11 cellular contexts compared by ENCODE assay signal in the genomic region with DNA sequence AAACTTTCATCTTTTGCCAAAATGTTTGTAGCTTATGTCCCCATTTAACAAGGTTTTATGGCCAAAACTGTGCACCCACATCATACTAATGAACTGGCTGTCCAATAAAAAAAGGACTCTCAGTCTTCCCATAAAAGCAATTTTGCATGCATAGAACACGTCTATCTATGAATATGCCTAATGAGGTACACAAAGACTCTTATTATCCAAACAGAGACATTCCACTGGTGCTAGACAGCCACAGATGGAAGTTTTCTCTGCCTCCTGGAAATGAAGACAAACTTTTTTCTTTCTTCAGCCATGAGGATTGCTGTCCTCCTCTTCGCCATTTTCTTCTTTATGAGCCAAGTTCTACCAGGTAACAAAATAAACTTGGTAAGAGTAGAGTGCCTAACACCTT. TPM values are rescaled to one million over a fixed set of nuclear protein-coding genes. Genes with fewer than 3 reads are reported as not detected.
"Had no signal": no experiment of that assay in that cellular context is flagged by ENCODE, and none has a peak within 500 bp of the region (broad histone marks: within the 10 kb centered on the region; RNA-seq: fewer than 3 reads in every experiment).

Gene DEFB108B (plus strand): TSS at position 301 of the 400 bp plus-strand sequence. CDS start 0 bp downstream, at position 301.

RNA-seq across cellular contexts. Expression of gene DEFB108B, which starts in this region (rescaled TPM):
- total RNA-seq: OCI-LY7, PC-3, PC-9, Peyer's patch, Right ventricle myocardium inferior, Right ventricle myocardium superior, RPMI7951, SJCRH30, SJSA1, SK-MEL-5 had no signal
- polyA plus RNA-seq: SK-N-SH had no signal
